Comparison of ENCODE assay signal across 1 cellular context in the genomic region with DNA sequence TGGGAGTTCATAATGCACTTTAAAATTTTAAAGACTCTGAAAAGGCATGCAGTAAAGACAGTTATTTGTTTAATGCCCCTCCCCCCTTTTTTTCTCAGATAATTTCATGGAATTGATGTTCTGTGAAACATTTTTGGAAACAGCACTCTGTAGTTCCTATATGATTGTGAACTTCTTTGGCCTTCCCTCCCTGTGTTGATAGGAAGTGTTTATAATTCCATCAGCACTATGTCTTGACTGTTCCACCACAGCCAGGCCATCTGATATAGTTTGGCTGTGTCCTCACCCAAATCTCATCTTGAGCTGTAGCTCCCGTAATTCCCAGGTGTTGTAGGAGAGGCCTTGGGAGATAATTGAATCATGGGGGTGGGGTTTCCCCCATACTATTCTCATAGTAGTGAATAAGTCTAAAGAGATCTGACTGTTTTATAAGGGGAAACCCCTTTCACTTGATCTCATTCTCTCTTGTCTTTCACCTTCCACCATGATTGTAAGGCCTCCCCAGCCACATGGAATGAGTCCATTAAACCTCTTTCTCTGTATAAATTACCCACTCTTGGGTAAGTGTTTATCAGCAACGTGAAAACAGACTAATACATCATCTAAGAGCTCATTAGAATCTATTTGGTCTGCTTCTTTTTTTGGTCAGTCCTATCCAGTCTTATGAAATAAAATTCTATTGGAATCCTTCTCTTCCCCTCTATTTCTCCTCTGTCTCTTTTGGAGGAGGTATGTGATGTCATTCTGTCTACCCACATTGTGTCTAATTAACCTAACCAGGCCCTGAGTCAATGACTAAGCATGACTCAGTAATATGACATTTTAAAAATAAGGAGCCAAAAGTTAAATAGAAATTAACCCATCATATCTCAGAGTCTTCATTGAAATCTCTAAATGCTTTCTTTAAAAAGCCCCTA.
TF ChIP-seq lines count a peak whose summit lies in the region.

No MANE protein-coding gene starts in this region.

TF ChIP-seq in SK-N-SH, 30 proteins besides CTCF, POLR2A, EP300 and RAD21 (continued from another document):
- TF ChIP-seq ZBTB33 (IDR thresholded peaks at IDR 0.05; ENCODE audit: borderline replicate concordance, low read depth): no peak
- TF ChIP-seq MAX (IDR thresholded peaks at IDR 0.05; ENCODE audit: low read depth): no peak
- 0 out of 2 replicates have a peak, but pooled peaks have one; percentile 20 for TF ChIP-seq JUND (IDR thresholded peaks at IDR 0.05)
